Comparison of ENCODE assay signal across 1 cellular context in the genomic region with DNA sequence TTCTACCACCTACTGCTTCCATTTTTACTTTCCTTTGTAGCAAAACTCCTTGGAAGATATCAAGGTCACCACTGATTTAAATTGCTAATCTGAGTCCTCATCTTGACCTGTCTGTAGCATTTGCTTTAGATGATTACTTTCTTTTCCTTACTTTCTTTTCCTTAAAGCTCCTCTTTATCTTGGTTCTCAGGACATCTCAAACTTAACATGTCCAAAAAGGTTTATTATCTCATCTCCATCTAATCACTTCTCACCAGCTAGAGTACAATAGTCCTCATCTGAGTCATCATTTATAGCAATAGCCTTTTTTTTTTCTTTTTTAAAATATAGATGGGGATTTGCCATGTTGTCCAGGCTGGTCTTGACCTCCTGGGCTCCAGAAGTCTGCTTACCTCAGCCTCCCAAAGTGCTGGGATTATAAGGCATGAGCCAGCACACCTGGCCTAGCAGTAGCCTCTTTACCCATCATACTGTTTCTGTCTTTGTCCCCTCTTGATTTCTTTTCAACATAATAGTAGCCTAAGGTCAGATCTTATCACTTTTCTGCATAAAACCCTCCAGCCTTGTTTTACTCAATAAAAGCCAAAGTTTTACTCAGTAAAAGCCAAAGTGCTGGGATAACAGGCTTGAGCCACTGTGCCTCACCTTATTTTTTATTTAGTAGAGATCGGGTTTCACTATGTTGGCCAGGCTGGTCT.
A peak's percentile ranks its signal among the peaks of the same experiment; 100 is the strongest.
TF ChIP-seq lines count a peak whose summit lies in the region.

No MANE protein-coding gene starts in this region.

TF ChIP-seq in SK-N-SH, 30 proteins besides CTCF, POLR2A, EP300 and RAD21:
- no peak for TF ChIP-seq REST (IDR thresholded peaks at IDR 0.05; ENCODE audit: low read depth, low read length)
- TF ChIP-seq SIN3A (IDR thresholded peaks at IDR 0.05; ENCODE audit: borderline replicate concordance, low read depth, low read length): no peak
- TF ChIP-seq GATA2 (CRISPR knock-in tag; IDR thresholded peaks at IDR 0.05): no peak
- no peak for TF ChIP-seq YY1 (IDR thresholded peaks at IDR 0.05; ENCODE audit: low read depth)
- no peak for TF ChIP-seq TEAD4 (IDR thresholded peaks at IDR 0.05; ENCODE audit: borderline replicate concordance, insufficient read depth)
- TF ChIP-seq TCF12 (IDR thresholded peaks at IDR 0.05): peak; percentile 48
- TF ChIP-seq EZH2phosphoT487 (IDR thresholded peaks at IDR 0.05; ENCODE audit: borderline replicate concordance, low read depth): no peak
- no peak for TF ChIP-seq GABPA (IDR thresholded peaks at IDR 0.05; ENCODE audit: low read depth)
- TF ChIP-seq, protein P1, sequence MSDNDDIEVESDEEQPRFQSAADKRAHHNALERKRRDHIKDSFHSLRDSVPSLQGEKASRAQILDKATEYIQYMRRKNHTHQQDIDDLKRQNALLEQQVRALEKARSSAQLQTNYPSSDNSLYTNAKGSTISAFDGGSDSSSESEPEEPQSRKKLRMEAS (IDR thresholded peaks at IDR 0.05; ENCODE audit: low read depth): no peak
- TF ChIP-seq NFIC (IDR thresholded peaks at IDR 0.05; ENCODE audit: borderline replicate concordance): peak; percentile 15; the same call in 1 of the 2 replicates
- TF ChIP-seq CHD2 (IDR thresholded peaks at IDR 0.05; ENCODE audit: low read length, partially characterized antibody): no peak
- TF ChIP-seq, protein P2, sequence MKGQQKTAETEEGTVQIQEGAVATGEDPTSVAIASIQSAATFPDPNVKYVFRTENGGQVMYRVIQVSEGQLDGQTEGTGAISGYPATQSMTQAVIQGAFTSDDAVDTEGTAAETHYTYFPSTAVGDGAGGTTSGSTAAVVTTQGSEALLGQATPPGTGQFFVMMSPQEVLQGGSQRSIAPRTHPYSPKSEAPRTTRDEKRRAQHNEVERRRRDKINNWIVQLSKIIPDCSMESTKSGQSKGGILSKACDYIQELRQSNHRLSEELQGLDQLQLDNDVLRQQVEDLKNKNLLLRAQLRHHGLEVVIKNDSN (IDR thresholded peaks at IDR 0.05; ENCODE audit: borderline replicate concordance, low read depth): no peak
- TF ChIP-seq RFX5 (IDR thresholded peaks at IDR 0.05; ENCODE audit: low read length): no peak
- TF ChIP-seq FOSL2 (IDR thresholded peaks at IDR 0.05; ENCODE audit: borderline replicate concordance, low read depth): no peak
- TF ChIP-seq JUND (IDR thresholded peaks at IDR 0.05): peak; percentile 54; the same call in 1 of the 2 replicates
- 0 out of 2 replicates have a peak, but pooled peaks have one; percentile 19 for TF ChIP-seq PBX3 (IDR thresholded peaks at IDR 0.05)
